In genomic region chr15:79897380-79897678, GRCh38 we compare ENCODE assay signal across 8 cellular contexts. TPM values are rescaled to one million over a fixed set of nuclear protein-coding genes. Genes with fewer than 3 reads are reported as not detected.
DNase-seq lines count a peak whose midpoint lies in the region; ATAC-seq and TF ChIP-seq lines count a peak whose summit lies in the region.

No MANE protein-coding gene starts in this region.

- no peak for ATAC-seq in activated CD4-positive, CD25-positive, alpha-beta regulatory T cell treated with anti-CD3 and anti-CD28 coated beads, Interleukin-2, amount 50 U/mL, for 24 hours

- H3K27ac ChIP-seq in 22Rv1 = peak overlapping the region; percentile 84

- TF ChIP-seq CTCF in 22Rv1 (IDR thresholded peaks at IDR 0.05) (no peak), HFF-Myc (IDR thresholded peaks at IDR 0.05; ENCODE audit: low read depth, low read length, missing control alignments) (no peak), MCF 10A (IDR thresholded peaks at IDR 0.05; ENCODE audit: unreplicated experiment) (no peak)

- H3K4me3 ChIP-seq in HFF-Myc (replicated peaks; ENCODE audit: low read depth, low read length) (peak overlapping the region; percentile 56), mononuclear cell (ENCODE audit: low read length) (peak overlapping the region; percentile 73)

- POLR2A ChIA-PET in MCF 10A (lab: Yijun Ruan, JAX) = interaction anchor here (0.6 to 4.6 kb wide), 11 partner anchors 10 to 412 kb away, joined by 3 to 63 read pairs (median 3); partner anchors contain the start of gene ZFAND6

- in situ Hi-C loops in G401 (cut with HindIII; ENCODE audit: low sequenced_read_pairs) = no loop called here

- H3K27ac Mint-ChIP-seq in MCF 10A (ENCODE audit: low read depth, unreplicated experiment) = peak overlapping the region; percentile 85

- H3K9me3 Mint-ChIP-seq in MCF 10A (ENCODE audit: unreplicated experiment) = peaks cover 9% of the 10 kb centered on the region

- H3K27me3 Mint-ChIP-seq in MCF 10A (ENCODE audit: insufficient read depth, unreplicated experiment) = no peaks in the 10 kb centered on the region

- H3K27me3 ChIP-seq in mononuclear cell (ENCODE audit: insufficient read depth, low read length) = no peaks in the 10 kb centered on the region

- BruUV-seq in MCF 10A (replicated peaks; lab: Mats Ljungman, UMichigan) = no TSS peak

- CTCF ChIA-PET in MCF 10A (lab: Yijun Ruan, JAX) = interaction anchor here (0.6 to 1.7 kb wide), 2 partner anchors 95 to 117 kb away, joined by 3 to 8 read pairs; no protein-coding TSS in a partner anchor

- intact Hi-C loops in MCF 10A (cut with micrococcal nuclease) = loop anchor here (5.0 kb wide), 3 partner anchors 160 to 275 kb away; partner anchors contain the start of genes FAH and ZFAND6

- H3K9me3 ChIP-seq in mononuclear cell (ENCODE audit: low read depth, low read length) = no peaks in the 10 kb centered on the region

- DNase-seq in HFF-Myc (ENCODE audit: extremely low read depth, low read depth) = no peak
- DNase-seq in MCF 10A (ENCODE audit: unreplicated experiment) = no peak
- DNase-seq in G401 (ENCODE audit: low spot score) = no peak
- no peak for DNase-seq in ecto neural progenitor cell (ENCODE audit: low spot score)
- no peak for DNase-seq in NCI-H2227 treated with DMSO at 0.1 percent for 48 hours (lab: John Stamatoyannopoulos, UW)

- peaks cover 53% of the 10 kb centered on the region for H3K4me1 ChIP-seq in mononuclear cell (ENCODE audit: insufficient read depth, low read length)

- peaks cover 20% of the 10 kb centered on the region for H3K36me3 Mint-ChIP-seq in MCF 10A (ENCODE audit: insufficient read depth, unreplicated experiment)

- peaks cover 38% of the 10 kb centered on the region for H3K4me1 Mint-ChIP-seq in MCF 10A (ENCODE audit: insufficient read depth, unreplicated experiment)

- H3K4me3 Mint-ChIP-seq in MCF 10A (ENCODE audit: unreplicated experiment) = peak overlapping the region; percentile 84

RNA-seq across cellular contexts. Expression of gene MTHFS, which starts 0.5 kb away (rescaled TPM):
- total RNA-seq in MCF 10A (2022) (28.5 and 34.5 TPM in 2 replicates), mononuclear cell (19.1 TPM)
- total RNA-seq in G401 (2014; rRNA removed; shearing (Covaris generic)) = 83.6 and 92.9 TPM in 2 replicates
